9 cellular contexts compared by ENCODE assay signal in the genomic region with DNA sequence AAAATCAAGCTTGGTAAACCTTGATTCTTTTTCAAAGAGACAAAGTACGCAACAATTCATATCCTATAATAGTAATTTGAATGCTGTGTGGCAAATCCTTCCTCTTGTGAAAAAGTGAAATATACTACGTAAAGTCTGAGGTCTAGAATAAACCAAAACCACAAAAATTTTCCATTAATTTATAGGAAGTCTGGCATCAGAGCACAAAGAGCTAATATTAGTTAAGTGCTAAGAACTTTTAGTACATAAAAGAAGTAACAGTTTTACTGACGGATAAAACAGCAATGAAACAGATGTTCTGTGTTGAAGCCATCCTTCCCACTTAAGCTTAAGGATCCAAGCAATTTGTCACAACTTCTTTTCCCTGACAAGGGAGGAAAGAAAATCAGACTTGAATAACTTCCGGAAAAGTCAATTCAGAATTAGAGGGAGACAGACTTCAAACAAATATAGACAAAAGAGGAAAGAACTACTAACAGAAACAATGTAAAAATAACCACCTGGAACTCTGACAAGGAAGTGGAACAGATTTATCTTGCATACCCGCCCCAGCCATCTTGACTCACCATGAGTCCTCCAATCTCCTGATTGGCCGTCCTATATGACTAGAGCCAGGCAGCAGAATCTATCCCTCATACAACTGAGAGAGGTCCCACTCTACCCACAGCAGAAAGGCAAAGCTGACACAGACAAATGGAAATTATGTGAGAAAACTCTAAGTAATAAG. TPM values are rescaled to one million over a fixed set of nuclear protein-coding genes. Genes with fewer than 3 reads are reported as not detected.
A peak's percentile ranks its signal among the peaks of the same experiment; 100 is the strongest.
DNase-seq lines count a peak whose midpoint lies in the region; ATAC-seq and TF ChIP-seq lines count a peak whose summit lies in the region.
"Had no signal": no experiment of that assay in that cellular context is flagged by ENCODE, and none has a peak within 500 bp of the region (broad histone marks: within the 10 kb centered on the region; RNA-seq: fewer than 3 reads in every experiment).

No MANE protein-coding gene starts in this region.

- H3K4me1 ChIP-seq in colonic mucosa (no peaks in the 10 kb centered on the region), psoas muscle (peaks cover 42% of the 10 kb centered on the region), SJCRH30 (no peaks in the 10 kb centered on the region)

- H3K4me3 ChIP-seq in colonic mucosa (no peak overlapping the region), psoas muscle (no peak overlapping the region), SJCRH30 (no peak overlapping the region)

- ATAC-seq in psoas muscle: peak; percentile 63 to 81 (median 72)

- intact Hi-C loops in colonic mucosa (cut with DNase I): no loop called here
- intact Hi-C loops in psoas muscle (cut with DNase I): no loop called here

- WGBS in psoas muscle, 3 donors: 73 to 82% (median 76%) methylated on average over 6 of the region's 6 CpGs

- no peaks in the 10 kb centered on the region for H3K27me3 ChIP-seq in colonic mucosa
- H3K27me3 ChIP-seq in psoas muscle (ENCODE audit: insufficient read depth in 3 of 3, low read length in 2 of 3): no peaks in the 10 kb centered on the region
- no peaks in the 10 kb centered on the region for H3K27me3 ChIP-seq in SJCRH30

- H3K9me3 ChIP-seq in colonic mucosa: no peaks in the 10 kb centered on the region
- no peaks in the 10 kb centered on the region for H3K9me3 ChIP-seq in psoas muscle
- H3K9me3 ChIP-seq in SJCRH30 (replicated peaks): no peaks in the 10 kb centered on the region

- no peak overlapping the region for H3K9ac ChIP-seq in colonic mucosa (ENCODE audit: low read depth in 2 of 2, low read length in 2 of 2)

- DNase-seq in GM04504 (ENCODE audit: low read depth) (peak; percentile 56), LoVo (ENCODE audit: low spot score) (peak; percentile 66), colonic mucosa (no peak), psoas muscle (no peak), NCI-H2171 (lab: John Stamatoyannopoulos, UW) (no peak), NCI-H2029 (lab: John Stamatoyannopoulos, UW) (no peak), SJCRH30 (no peak), NCI-H1105 treated with DMSO at 0.1 percent for 48 hours (lab: John Stamatoyannopoulos, UW) (no peak)

- peak overlapping the region; percentile 19 for H3K27ac ChIP-seq in colonic mucosa
- H3K27ac ChIP-seq in psoas muscle: peak overlapping the region; percentile 4
- no peak overlapping the region for H3K27ac ChIP-seq in SJCRH30

- no peaks in the 10 kb centered on the region for H3K36me3 ChIP-seq in colonic mucosa
- H3K36me3 ChIP-seq in psoas muscle (ENCODE audit: insufficient read depth in 1 of 2, low read depth in 1 of 2): peaks cover 5 to 89% of the 10 kb centered on the region in 2 donors
- peaks cover 73% of the 10 kb centered on the region for H3K36me3 ChIP-seq in SJCRH30

- TF ChIP-seq CTCF in colonic mucosa (IDR thresholded peaks at IDR 0.05): no peak
- no peak for TF ChIP-seq CTCF in psoas muscle (IDR thresholded peaks at IDR 0.05)

RNA-seq across cellular contexts. Expression of a gene that starts 34.5 kb away (rescaled TPM):
- total RNA-seq in colonic mucosa: 10 to 100 TPM; 66.8 to 67.6 TPM
- total RNA-seq in psoas muscle: 100 to 1,000 TPM in 3 of 4 donors, 10 to 100 TPM in 1; 98.0 to 191 (median 142) TPM
- polyA plus RNA-seq in psoas muscle: 100 to 1,000 TPM; 167 to 248 (median 176) TPM
- total RNA-seq in SJCRH30 (2014; rRNA removed; shearing (Covaris generic)): 134 and 149 TPM in 2 replicates

RNA-seq across cellular contexts. Expression of a gene that starts 45.2 kb away (rescaled TPM):
- total RNA-seq in colonic mucosa: not detected
- under 1 TPM in 1 of 4 donors, not detected in 3; 0.15 TPM for total RNA-seq in psoas muscle
- polyA plus RNA-seq in psoas muscle: under 1 TPM in 1 of 3 donors, not detected in 2; 0.12 TPM
- not detected in 2 replicates for total RNA-seq in SJCRH30 (2014; rRNA removed; shearing (Covaris generic))
- total RNA-seq: mononuclear cell had no signal

Comparison
In these comparisons a context has a peak if more than half of its experiments do, and no peak if none do; other contexts are left out.
1. DNase-seq: peak in GM04504 (single experiment) and LoVo (single experiment); none in colonic mucosa (single experiment), psoas muscle (0 of 2), NCI-H2171 (single experiment), NCI-H2029 (single experiment), SJCRH30 (0 of 2) and NCI-H1105 treated with DMSO at 0.1 percent for 48 hours (single experiment).